27 cellular contexts compared by ENCODE assay signal in the genomic region with DNA sequence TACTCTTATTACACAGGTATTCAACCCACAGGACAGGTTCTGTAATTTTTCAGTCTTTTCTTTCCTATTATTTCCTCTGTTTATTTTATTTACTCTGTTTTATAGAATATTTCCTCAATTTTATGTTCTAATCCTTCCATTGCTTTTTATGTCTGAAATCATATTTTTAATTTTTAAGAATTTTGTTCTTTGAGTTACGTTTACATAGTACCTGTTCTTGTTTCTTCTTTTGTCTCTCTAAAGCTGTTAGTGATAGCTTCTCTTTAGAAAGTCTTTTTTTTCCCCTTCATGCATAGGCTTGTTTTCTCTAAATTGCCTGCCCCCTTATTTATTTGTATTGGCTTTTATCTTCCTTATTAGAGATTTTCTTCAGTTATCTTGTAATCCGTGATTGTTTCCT.
"Had no signal": no experiment of that assay in that cellular context is flagged by ENCODE, and none has a peak within 500 bp of the region (broad histone marks: within the 10 kb centered on the region; RNA-seq: fewer than 3 reads in every experiment).

No MANE protein-coding gene starts in this region.

- H3K36me3 ChIP-seq: colonic mucosa, esophagus muscularis mucosa, esophagus squamous epithelium, gastrocnemius medialis, gastroesophageal sphincter, heart left ventricle, heart right ventricle had no signal

- H3K27me3 Mint-ChIP-seq: dendritic cell treated with granulocyte-macrophage colony-stimulating factor and Interleukin-4, amounts not matched to agents 40 ng/mL and 50 ng/mL, for 4 days; effector memory CD8-positive, alpha-beta T cell had no signal

- H3K27ac ChIP-seq: colonic mucosa, coronary artery, epithelial cell of prostate, esophagus muscularis mucosa, esophagus squamous epithelium, foreskin keratinocyte, gastrocnemius medialis, gastroesophageal sphincter, heart left ventricle, heart right ventricle had no signal

- FAIRE-seq: colon, endometrium, endothelial cell of umbilical vein had no signal

- H3K4me1 ChIP-seq: esophagus muscularis mucosa, esophagus squamous epithelium, foreskin keratinocyte, gastrocnemius medialis, gastroesophageal sphincter had no signal

- H3K27ac Mint-ChIP-seq: effector memory CD8-positive, alpha-beta T cell; endodermal cell had no signal

- H3K4me3 ChIP-seq: colonic mucosa, coronary artery, dorsolateral prefrontal cortex, esophagus muscularis mucosa, esophagus squamous epithelium, gastrocnemius medialis, gastroesophageal sphincter, heart left ventricle, heart right ventricle had no signal

- DNase-seq: colonic mucosa; cortex of kidney; dermis blood vessel endothelial cell; dorsolateral prefrontal cortex; effector CD4-positive, alpha-beta T cell; effector CD8-positive, alpha-beta T cell; effector memory CD4-positive, alpha-beta T cell; effector memory CD8-positive, alpha-beta T cell; endodermal cell; erythroblast; esophagus squamous epithelium; foreskin fibroblast; foreskin keratinocyte; foreskin melanocyte; gastrocnemius medialis; glutamatergic neuron; head of caudate nucleus; heart left ventricle; heart right ventricle had no signal

- H3K4me3 Mint-ChIP-seq: dendritic cell treated with granulocyte-macrophage colony-stimulating factor and Interleukin-4, amounts not matched to agents 40 ng/mL and 50 ng/mL, for 4 days; effector memory CD8-positive, alpha-beta T cell; endodermal cell had no signal

- H3K9me3 ChIP-seq: colonic mucosa had no signal

- H3K27me3 ChIP-seq: colonic mucosa, dorsolateral prefrontal cortex, esophagus muscularis mucosa, esophagus squamous epithelium, foreskin keratinocyte, gastrocnemius medialis, gastroesophageal sphincter, heart left ventricle, heart right ventricle had no signal
